In genomic region chr7:113421696-113422330, GRCh38 we compare ENCODE assay signal across 8 cellular contexts.
DNase-seq lines count a peak whose midpoint lies in the region; ATAC-seq, FAIRE-seq and TF ChIP-seq lines count a peak whose summit lies in the region.

No MANE protein-coding gene starts in this region.

- intact Hi-C loops in Right ventricle myocardium inferior (cut with DNase I) (loop anchor here (1.0 to 10.0 kb wide), 3 partner anchors 257 to 872 kb away; no protein-coding TSS in a partner anchor), vagina (cut with DNase I) (no loop called here)

- DNase-seq in GM12892 (ENCODE audit: insufficient read length) (peak; percentile 5), NCI-H1092 treated with DMSO at 0.1 percent for 48 hours (lab: John Stamatoyannopoulos, UW) (peak; percentile 94), Right ventricle myocardium inferior (ENCODE audit: missing footprints) (peak; percentile 79), progenitor cell of endocrine pancreas (ENCODE audit: low spot score, unreplicated experiment) (peak; percentile 66), vagina (ENCODE audit: extremely low spot score in 2 of 2) (no peak)

- no peak overlapping the region for H3K27ac Mint-ChIP-seq in activated naive CD4-positive, alpha-beta T cell treated with anti-CD3 and anti-CD28 coated beads, Interleukin-2, amount 50 U/mL, for 24 hours
- no peak overlapping the region for H3K27ac Mint-ChIP-seq in progenitor cell of endocrine pancreas

- no peak overlapping the region for H3K27ac ChIP-seq in vagina

- H3K36me3 ChIP-seq in vagina: no peaks in the 10 kb centered on the region

- peaks cover 4% of the 10 kb centered on the region for H3K4me1 Mint-ChIP-seq in activated naive CD4-positive, alpha-beta T cell treated with anti-CD3 and anti-CD28 coated beads, Interleukin-2, amount 50 U/mL, for 24 hours
- peaks cover 2% of the 10 kb centered on the region for H3K4me1 Mint-ChIP-seq in progenitor cell of endocrine pancreas (ENCODE audit: low read depth)

- no peaks in the 10 kb centered on the region for H3K9me3 Mint-ChIP-seq in activated naive CD4-positive, alpha-beta T cell treated with anti-CD3 and anti-CD28 coated beads, Interleukin-2, amount 50 U/mL, for 24 hours
- H3K9me3 Mint-ChIP-seq in progenitor cell of endocrine pancreas (ENCODE audit: low read depth): no peaks in the 10 kb centered on the region

- peak overlapping the region; percentile 31 for H3K4me3 Mint-ChIP-seq in activated naive CD4-positive, alpha-beta T cell treated with anti-CD3 and anti-CD28 coated beads, Interleukin-2, amount 50 U/mL, for 24 hours
- no peak overlapping the region for H3K4me3 Mint-ChIP-seq in progenitor cell of endocrine pancreas (ENCODE audit: low read depth)

- H3K4me3 ChIP-seq in vagina: no peak overlapping the region

- FAIRE-seq in GM12892 (lab: Jason Lieb, UNC): peak; percentile 83

- no peaks in the 10 kb centered on the region for H3K27me3 ChIP-seq in vagina

- H3K27me3 Mint-ChIP-seq in activated naive CD4-positive, alpha-beta T cell treated with anti-CD3 and anti-CD28 coated beads, Interleukin-2, amount 50 U/mL, for 24 hours: peaks cover 2% of the 10 kb centered on the region
- no peaks in the 10 kb centered on the region for H3K27me3 Mint-ChIP-seq in progenitor cell of endocrine pancreas

- no peaks in the 10 kb centered on the region for H3K9me3 ChIP-seq in vagina

- H3K4me1 ChIP-seq in vagina: no peaks in the 10 kb centered on the region

- ATAC-seq in HG02678 (IDR thresholded peaks at IDR 0.05; ENCODE audit: unreplicated experiment) (peak; percentile 100), SK-N-SH treated with all-trans-retinoic acid at 6 μM for 48 hours (peak; percentile 100), Right ventricle myocardium inferior (peak; percentile 82)

- peak; percentile 83 for TF ChIP-seq CTCF in progenitor cell of endocrine pancreas (IDR thresholded peaks at IDR 0.05; ENCODE audit: unreplicated experiment)
- TF ChIP-seq CTCF in vagina (IDR thresholded peaks at IDR 0.05): peak; percentile 43 to 74 (median 64)

- TF ChIP-seq POLR2A in GM12892 (IDR thresholded peaks at IDR 0.05; ENCODE audit: low read depth, low read length) (no peak), vagina (IDR thresholded peaks at IDR 0.05) (no peak)

- no peaks in the 10 kb centered on the region for H3K36me3 Mint-ChIP-seq in activated naive CD4-positive, alpha-beta T cell treated with anti-CD3 and anti-CD28 coated beads, Interleukin-2, amount 50 U/mL, for 24 hours
- no peaks in the 10 kb centered on the region for H3K36me3 Mint-ChIP-seq in progenitor cell of endocrine pancreas (ENCODE audit: insufficient read depth)

TF ChIP-seq in SK-N-SH treated with all-trans-retinoic acid at 6 μM for 48 hours, 23 proteins besides CTCF, POLR2A, EP300 and RAD21:
- TF ChIP-seq CSDC2 (CRISPR knock-in tag; IDR thresholded peaks at IDR 0.05): no peak
- TF ChIP-seq TCF4 (CRISPR knock-in tag; IDR thresholded peaks at IDR 0.05; ENCODE audit: borderline replicate concordance): peak; percentile 14; the same call in 1 of the 2 replicates
- TF ChIP-seq OSR1 (CRISPR knock-in tag; IDR thresholded peaks at IDR 0.05): no peak

Comparison
In these comparisons a context has a peak if more than half of its experiments do, and no peak if none do; other contexts are left out.
1. DNase-seq: peak in GM12892 (single experiment), NCI-H1092 treated with DMSO at 0.1 percent for 48 hours (single experiment), Right ventricle myocardium inferior (single experiment) and progenitor cell of endocrine pancreas (single experiment); none in vagina (0 of 2).
2. Peak in every context shown above with its lines, with median percentiles within 50 percentile points of each other: ATAC-seq.